Comparison of ENCODE assay signal across 15 cellular contexts in the genomic region with DNA sequence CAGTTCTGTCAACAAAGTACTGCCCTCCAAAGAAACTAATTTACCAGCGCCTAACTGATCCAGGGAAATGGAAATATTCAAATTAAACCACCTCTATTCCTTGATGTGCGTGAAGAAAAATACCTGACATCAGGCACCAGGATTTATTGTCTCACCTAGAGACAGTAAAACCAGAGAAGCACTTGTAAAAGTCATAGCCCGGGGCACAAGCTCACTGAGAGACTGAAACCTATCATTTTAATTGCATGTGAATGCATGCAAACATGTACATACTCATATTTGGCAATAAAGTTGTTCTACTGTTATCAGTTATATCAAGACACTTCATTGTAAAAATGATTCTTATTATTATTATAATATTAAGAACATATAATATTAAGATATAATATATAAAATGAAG.
DNase-seq lines count a peak whose midpoint lies in the region; ATAC-seq and TF ChIP-seq lines count a peak whose summit lies in the region.
"Had no signal": no experiment of that assay in that cellular context is flagged by ENCODE, and none has a peak within 500 bp of the region (broad histone marks: within the 10 kb centered on the region; RNA-seq: fewer than 3 reads in every experiment).

No MANE protein-coding gene starts in this region.

- peak overlapping the region; percentile 27 for H2AFZ ChIP-seq in neural progenitor cell (replicated peaks)
- H2AFZ ChIP-seq: GM23338 had no signal

- ATAC-seq in GM21367 (IDR thresholded peaks at IDR 0.05; ENCODE audit: unreplicated experiment): no peak
- ATAC-seq: GM23338, right cardiac atrium, T-helper 17 cell had no signal

- no peak overlapping the region for H3K27ac Mint-ChIP-seq in activated CD4-positive, alpha-beta T cell treated with anti-CD3 and anti-CD28 coated beads, Interleukin-2, amount 10 ng/mL, durations not matched to agents 7 days and 5 days
- H3K27ac Mint-ChIP-seq in neural progenitor cell: no peak overlapping the region
- H3K27ac Mint-ChIP-seq: GM23338, T-helper 17 cell had no signal

- no peaks in the 10 kb centered on the region for H4K20me1 ChIP-seq in neural progenitor cell (ENCODE audit: low read depth)

- POLR2A ChIA-PET in activated CD4-positive, alpha-beta T cell treated with anti-CD3 and anti-CD28 coated beads, Interleukin-2, amount 10 ng/mL, durations not matched to agents 7 days and 5 days (lab: Charles Lee): no interaction called here

- no peaks in the 10 kb centered on the region for H3K27me3 Mint-ChIP-seq in activated CD4-positive, alpha-beta T cell treated with anti-CD3 and anti-CD28 coated beads, Interleukin-2, amount 10 ng/mL, durations not matched to agents 7 days and 5 days
- H3K27me3 Mint-ChIP-seq in neural progenitor cell (ENCODE audit: insufficient read depth, low read depth): no peaks in the 10 kb centered on the region
- H3K27me3 Mint-ChIP-seq: T-helper 17 cell had no signal

- peaks cover 16% of the 10 kb centered on the region for H3K9me3 ChIP-seq in neural progenitor cell (ENCODE audit: low read depth)

- no peaks in the 10 kb centered on the region for H3K36me3 Mint-ChIP-seq in activated CD4-positive, alpha-beta T cell treated with anti-CD3 and anti-CD28 coated beads, Interleukin-2, amount 10 ng/mL, durations not matched to agents 7 days and 5 days (ENCODE audit: low read depth)
- no peaks in the 10 kb centered on the region for H3K36me3 Mint-ChIP-seq in neural progenitor cell

- H3K4me2 ChIP-seq in neural progenitor cell: no peak overlapping the region
- H3K4me2 ChIP-seq: GM23338 had no signal

- H3K9ac ChIP-seq in neural progenitor cell: no peak overlapping the region

- peaks cover 14% of the 10 kb centered on the region for H3K4me1 ChIP-seq in neural progenitor cell

- H3F3A ChIP-seq in neural progenitor cell (ENCODE audit: low read depth): peaks cover 36% of the 10 kb centered on the region

- H3K9me3 Mint-ChIP-seq in activated CD4-positive, alpha-beta T cell treated with anti-CD3 and anti-CD28 coated beads, Interleukin-2, amount 10 ng/mL, durations not matched to agents 7 days and 5 days: peaks cover 5% of the 10 kb centered on the region
- H3K9me3 Mint-ChIP-seq in neural progenitor cell: peaks cover 4% of the 10 kb centered on the region

- in situ Hi-C loops in G401 (cut with HindIII; ENCODE audit: low sequenced_read_pairs): no loop called here

- TF ChIP-seq CTCF in neural progenitor cell (IDR thresholded peaks at IDR 0.05): no peak

- H3K4me3 ChIP-seq in neural progenitor cell: no peak overlapping the region
- H3K4me3 ChIP-seq: GM23338 had no signal

- no peaks in the 10 kb centered on the region for H3K27me3 ChIP-seq in neural progenitor cell

- no peaks in the 10 kb centered on the region for H3K4me1 Mint-ChIP-seq in activated CD4-positive, alpha-beta T cell treated with anti-CD3 and anti-CD28 coated beads, Interleukin-2, amount 10 ng/mL, durations not matched to agents 7 days and 5 days
- no peaks in the 10 kb centered on the region for H3K4me1 Mint-ChIP-seq in neural progenitor cell
- H3K4me1 Mint-ChIP-seq: GM23338, T-helper 17 cell had no signal

- CTCF ChIA-PET in activated CD4-positive, alpha-beta T cell treated with anti-CD3 and anti-CD28 coated beads, Interleukin-2, amount 10 ng/mL, durations not matched to agents 7 days and 5 days (lab: Charles Lee): no interaction called here

- H3K27ac ChIP-seq in neural progenitor cell: peak overlapping the region; percentile 64

- peaks cover 4% of the 10 kb centered on the region for H3K36me3 ChIP-seq in neural progenitor cell

- H3K4me3 Mint-ChIP-seq in activated CD4-positive, alpha-beta T cell treated with anti-CD3 and anti-CD28 coated beads, Interleukin-2, amount 10 ng/mL, durations not matched to agents 7 days and 5 days: no peak overlapping the region
- H3K4me3 Mint-ChIP-seq in neural progenitor cell: no peak overlapping the region
- H3K4me3 Mint-ChIP-seq: GM23338, T-helper 17 cell had no signal

- DNase-seq in activated CD4-positive, alpha-beta T cell treated with anti-CD3 and anti-CD28 coated beads, Interleukin-2, amount 10 ng/mL, durations not matched to agents 7 days and 5 days: peak; percentile 9
- DNase-seq in activated CD4-positive, alpha-beta T cell treated with anti-CD3 and anti-CD28 coated beads for 48 hours: no peak
- peak; percentile 15 for DNase-seq in LoVo (ENCODE audit: low spot score)
- DNase-seq in NOMO-1 treated with dmso at 0.1 percent for 144 hours (lab: John Stamatoyannopoulos, UW; ENCODE audit: unreplicated experiment): peak; percentile 24
- no peak for DNase-seq in neural progenitor cell (ENCODE audit: low spot score)
- DNase-seq in G401 (ENCODE audit: low spot score): no peak
- no peak for DNase-seq in stimulated activated naive CD4-positive, alpha-beta T cell treated with Interleukin-2 at 50 U/mL for 16 hours (lab: John Stamatoyannopoulos, UW)
- DNase-seq: activated CD4-positive, CD25-positive, alpha-beta regulatory T cell; DMS79; hypothalamus; NCI-H226; right cardiac atrium; T-helper 17 cell had no signal

- H3K79me2 ChIP-seq in neural progenitor cell (ENCODE audit: low read depth): no peaks in the 10 kb centered on the region

Comparison
In these comparisons a context has a peak if more than half of its experiments do, and no peak if none do; other contexts are left out.
1. DNase-seq: peak in activated CD4-positive, alpha-beta T cell treated with anti-CD3 and anti-CD28 coated beads, Interleukin-2, amount 10 ng/mL, durations not matched to agents 7 days and 5 days (single experiment), LoVo (single experiment) and NOMO-1 treated with dmso at 0.1 percent for 144 hours (single experiment); none in activated CD4-positive, alpha-beta T cell treated with anti-CD3 and anti-CD28 coated beads for 48 hours (single experiment), neural progenitor cell (single experiment), G401 (single experiment) and stimulated activated naive CD4-positive, alpha-beta T cell treated with Interleukin-2 at 50 U/mL for 16 hours (single experiment).